In the genomic region with DNA sequence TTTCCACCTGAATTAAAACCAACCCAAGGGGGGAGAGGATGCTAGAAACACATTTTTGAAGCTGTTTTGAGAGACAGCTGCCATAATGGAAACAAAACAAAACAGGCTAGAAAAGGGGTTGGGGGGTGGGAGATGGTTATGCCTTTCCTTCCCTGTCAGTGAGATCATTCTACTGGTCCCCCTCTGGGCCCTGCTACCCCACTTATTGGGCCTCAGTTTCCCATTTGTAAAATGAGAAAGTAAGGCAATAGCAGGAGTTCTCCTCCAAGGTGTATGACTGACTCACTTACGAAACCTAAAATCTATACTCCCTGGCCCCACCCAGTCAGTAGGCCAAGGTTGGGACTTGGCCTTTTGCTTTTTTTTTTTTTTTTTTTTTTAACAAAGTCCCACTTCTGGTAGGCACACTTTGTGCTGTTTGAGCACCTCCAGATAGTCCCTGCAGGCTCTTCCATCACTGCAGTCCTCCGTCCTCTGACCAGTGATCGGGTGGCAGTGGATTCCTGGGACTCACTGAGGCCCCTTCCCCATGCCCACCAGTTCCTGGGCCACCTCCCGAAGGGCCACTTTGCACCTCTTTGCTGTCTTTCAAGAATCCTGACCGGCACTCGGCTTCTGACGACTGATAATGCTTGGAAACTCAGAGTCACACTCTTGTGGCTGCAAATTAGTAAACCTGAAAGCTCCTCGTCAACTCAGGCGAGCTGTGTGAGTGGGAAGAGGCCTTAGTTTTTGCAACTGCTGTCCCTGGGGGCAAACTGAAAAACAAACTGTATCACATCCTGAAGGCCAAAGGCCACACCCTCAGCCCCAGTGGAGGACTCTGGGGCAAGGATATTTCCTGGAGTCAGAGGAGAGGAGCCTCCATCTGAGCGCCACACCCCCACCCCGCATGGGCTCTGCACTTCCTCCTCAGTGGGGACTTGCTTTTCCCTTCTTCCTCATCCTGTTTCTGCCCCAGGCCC, we compare ENCODE assay signal across 8 cellular contexts. TPM values are rescaled to one million over a fixed set of nuclear protein-coding genes. Genes with fewer than 3 reads are reported as not detected.
A peak's percentile ranks its signal among the peaks of the same experiment; 100 is the strongest.
DNase-seq lines count a peak whose midpoint lies in the region; ATAC-seq and TF ChIP-seq lines count a peak whose summit lies in the region.

No MANE protein-coding gene starts in this region.

- H3K27me3 ChIP-seq in Karpas-422 (ENCODE audit: low read length): no peaks in the 10 kb centered on the region
- no peaks in the 10 kb centered on the region for H3K27me3 ChIP-seq in psoas muscle (ENCODE audit: insufficient read depth in 3 of 3, low read length in 2 of 3)

- H3K9me3 ChIP-seq in Karpas-422 (ENCODE audit: low read length) (no peaks in the 10 kb centered on the region), psoas muscle (no peaks in the 10 kb centered on the region)

- ATAC-seq in GM21515 (IDR thresholded peaks at IDR 0.05; ENCODE audit: unreplicated experiment) (peak; percentile 70), psoas muscle (peak in 3 of 4 donors; percentile 61 to 76 (median 66))
- peak; percentile 91 to 95 for ATAC-seq in activated naive CD4-positive, alpha-beta T cell treated with anti-CD3 and anti-CD28 coated beads, Interleukin-2, amount 50 U/mL, for 72 hours

- H4K20me1 ChIP-seq in Karpas-422 (ENCODE audit: insufficient read depth, low read depth, low read length): no peaks in the 10 kb centered on the region

- H3K9ac ChIP-seq in Karpas-422 (ENCODE audit: low read length): peak overlapping the region; percentile 9; the same call in 1 of the 2 replicates

- no peaks in the 10 kb centered on the region for H3K79me2 ChIP-seq in Karpas-422 (ENCODE audit: low read length)

- no peaks in the 10 kb centered on the region for H3K36me3 ChIP-seq in Karpas-422 (ENCODE audit: insufficient read depth, low read length)
- H3K36me3 ChIP-seq in psoas muscle (ENCODE audit: insufficient read depth in 1 of 2, low read depth in 1 of 2): no peaks in the 10 kb centered on the region

- intact Hi-C loops in psoas muscle (cut with DNase I): no loop called here

- no peaks in the 10 kb centered on the region for H3K9me3 Mint-ChIP-seq in activated naive CD4-positive, alpha-beta T cell treated with anti-CD3 and anti-CD28 coated beads, Interleukin-2, amount 50 U/mL, for 72 hours

- WGBS in psoas muscle, 3 donors: 62 to 75% (median 75%) methylated on average over 11 of the region's 11 CpGs

- TF ChIP-seq CTCF in psoas muscle (IDR thresholded peaks at IDR 0.05): no peak

- H2AFZ ChIP-seq in Karpas-422 (ENCODE audit: low read length): peak overlapping the region; percentile 93

- H3K27ac ChIP-seq in Karpas-422 (ENCODE audit: low read length) (no peak overlapping the region), psoas muscle (no peak overlapping the region)

- H3K27ac Mint-ChIP-seq in activated naive CD4-positive, alpha-beta T cell treated with anti-CD3 and anti-CD28 coated beads, Interleukin-2, amount 50 U/mL, for 72 hours: peak overlapping the region; percentile 86 to 92

- no peaks in the 10 kb centered on the region for H3K36me3 Mint-ChIP-seq in activated naive CD4-positive, alpha-beta T cell treated with anti-CD3 and anti-CD28 coated beads, Interleukin-2, amount 50 U/mL, for 72 hours

- H3K4me2 ChIP-seq in Karpas-422 (ENCODE audit: low read depth, low read length, poor library complexity, severe bottlenecking): peak overlapping the region; percentile 8

- H3K4me3 ChIP-seq in Karpas-422 (ENCODE audit: low read length) (no peak overlapping the region), psoas muscle (no peak overlapping the region)

- no peaks in the 10 kb centered on the region for H3K9me2 ChIP-seq in Karpas-422 (replicated peaks; ENCODE audit: insufficient read depth, low read length)

- DNase-seq in ELF-1 (ENCODE audit: low read depth, low spot score) (peak; percentile 37), Karpas-422 (peak; percentile 56), psoas muscle (peak; percentile 76 to 85), NCI-H774 (lab: John Stamatoyannopoulos, UW) (no peak), NCI-H226 (no peak), inferior parietal cortex (ENCODE audit: extremely low spot score) (no peak)
- peak; percentile 77 to 87 for DNase-seq in activated naive CD4-positive, alpha-beta T cell treated with anti-CD3 and anti-CD28 coated beads, Interleukin-2, amount 50 U/mL, for 72 hours (ENCODE audit: low spot score in 2 of 2)

- H3K4me1 ChIP-seq in Karpas-422 (ENCODE audit: low read length) (peaks cover 33% of the 10 kb centered on the region), psoas muscle (no peaks in the 10 kb centered on the region)

RNA-seq across cellular contexts. Expression of gene PSTPIP1, which starts 6.7 kb away (rescaled TPM):
- 13.1 and 40.4 TPM in 2 replicates for total RNA-seq in Karpas-422 (2014; rRNA removed; shearing (Covaris generic); ENCODE audit: low replicate concordance)
- total RNA-seq in activated naive CD4-positive, alpha-beta T cell treated with anti-CD3 and anti-CD28 coated beads, Interleukin-2, amount 50 U/mL, for 72 hours: 100 to 1,000 TPM in 1 of 2 donors, 10 to 100 TPM in 1; 95.5 to 149 TPM
- total RNA-seq in psoas muscle: 1 to 10 TPM in 3 of 4 donors, under 1 TPM in 1; 0.97 to 2.2 (median 2.0) TPM
- polyA plus RNA-seq in psoas muscle: 1 to 10 TPM; 1.0 to 1.3 (median 1.2) TPM

RNA-seq across cellular contexts. Expression of gene RCN2, which starts 56.6 kb away (rescaled TPM):
- 69.3 and 84.8 TPM in 2 replicates for total RNA-seq in Karpas-422 (2014; rRNA removed; shearing (Covaris generic); ENCODE audit: low replicate concordance)
- total RNA-seq in activated naive CD4-positive, alpha-beta T cell treated with anti-CD3 and anti-CD28 coated beads, Interleukin-2, amount 50 U/mL, for 72 hours: 10 to 100 TPM; 22.2 to 34.7 TPM
- total RNA-seq in psoas muscle: 10 to 100 TPM; 16.6 to 28.8 (median 24.7) TPM
- 10 to 100 TPM; 19.0 to 30.1 (median 22.2) TPM for polyA plus RNA-seq in psoas muscle

Comparison
In these comparisons a context has a peak if more than half of its experiments do, and no peak if none do; other contexts are left out.
1. DNase-seq: peak in ELF-1 (single experiment), Karpas-422 (single experiment), activated naive CD4-positive, alpha-beta T cell treated with anti-CD3 and anti-CD28 coated beads, Interleukin-2, amount 50 U/mL, for 72 hours (2 of 2) and psoas muscle (2 of 2); none in NCI-H774 (single experiment), NCI-H226 (single experiment) and inferior parietal cortex (single experiment).
2. Peak in every context shown above with its lines, with median percentiles within 50 percentile points of each other: ATAC-seq.